25 cellular contexts compared by ENCODE assay signal in the genomic region with DNA sequence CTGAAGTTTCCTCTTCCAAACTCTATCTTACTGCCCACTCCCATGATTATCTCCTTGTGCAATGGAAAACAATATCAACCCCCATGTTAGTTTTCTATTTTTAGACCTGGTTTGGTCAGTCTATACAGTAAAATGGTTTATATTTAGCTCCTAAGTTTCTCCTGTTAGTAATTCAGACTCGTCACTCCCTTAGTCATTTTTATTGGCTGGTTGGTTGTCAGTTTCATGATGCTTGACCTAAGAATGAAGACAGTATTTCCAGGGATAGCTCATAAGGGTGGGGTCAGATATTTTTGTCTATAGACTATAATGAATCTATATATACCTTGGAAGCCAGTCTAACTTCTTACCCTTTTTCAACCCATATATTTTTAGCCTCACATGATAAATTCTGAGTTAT.
DNase-seq lines count a peak whose midpoint lies in the region; ATAC-seq and TF ChIP-seq lines count a peak whose summit lies in the region.
"Had no signal": no experiment of that assay in that cellular context is flagged by ENCODE, and none has a peak within 500 bp of the region (broad histone marks: within the 10 kb centered on the region; RNA-seq: fewer than 3 reads in every experiment).

No MANE protein-coding gene starts in this region.

- no peak for TF ChIP-seq POLR2A in prostate gland (IDR thresholded peaks at IDR 0.05)

- no peak overlapping the region for H3K9ac ChIP-seq in adipocyte (ENCODE audit: low read length)

- no peaks in the 10 kb centered on the region for H3K9me3 ChIP-seq in adipocyte (ENCODE audit: control insufficient read depth, low read length)
- no peaks in the 10 kb centered on the region for H3K9me3 ChIP-seq in prostate gland
- H3K9me3 ChIP-seq: upper lobe of right lung had no signal

- H3K27me3 ChIP-seq in adipocyte (replicated peaks; ENCODE audit: control insufficient read depth, insufficient read depth, low read length): no peaks in the 10 kb centered on the region
- H3K27me3 ChIP-seq in prostate gland (replicated peaks; ENCODE audit: insufficient read depth): no peaks in the 10 kb centered on the region
- H3K27me3 ChIP-seq: hepatocyte, upper lobe of right lung had no signal

- H3K36me3 ChIP-seq in adipocyte (ENCODE audit: control insufficient read depth, insufficient read depth, low read length, severe bottlenecking) (no peaks in the 10 kb centered on the region), prostate gland (no peaks in the 10 kb centered on the region)
- H3K36me3 ChIP-seq: upper lobe of right lung had no signal

- H3K27ac ChIP-seq in 22Rv1: peak overlapping the region; percentile 69
- no peak overlapping the region for H3K27ac ChIP-seq in prostate gland
- H3K27ac ChIP-seq: hepatocyte, skin epidermis, upper lobe of right lung had no signal

- H3K4me1 ChIP-seq in adipocyte (ENCODE audit: control insufficient read depth, insufficient read depth, low read length) (no peaks in the 10 kb centered on the region), prostate gland (replicated peaks) (no peaks in the 10 kb centered on the region)

- TF ChIP-seq CTCF in 22Rv1 (IDR thresholded peaks at IDR 0.05) (no peak), prostate gland (IDR thresholded peaks at IDR 0.05) (no peak)

- DNase-seq in HCEC 1CT (peak; percentile 55), adipocyte (ENCODE audit: low read depth) (peak; percentile 19), iris pigment epithelial cell (ENCODE audit: low read depth) (peak; percentile 40), prostate gland (ENCODE audit: low spot score) (no peak), NCI-H1417 treated with DMSO at 0.1 percent for 48 hours (lab: John Stamatoyannopoulos, UW) (no peak), NCI-H1694 (lab: John Stamatoyannopoulos, UW) (no peak)
- DNase-seq: activated CD4-positive, alpha-beta T cell treated with anti-CD3 and anti-CD28 coated beads, Interleukin-2, amount 50 U/mL, for 4 hours; activated naive CD4-positive, alpha-beta T cell; activated T-cell treated with anti-CD3 and anti-CD28 coated beads for 4 hours; anterior cingulate cortex; CD4-positive, CD25-positive, alpha-beta regulatory T cell; effector CD4-positive, alpha-beta T cell; islet precursor cell; NCI-H2081 treated with DMSO at 0.1 percent for 48 hours; NCI-H510A treated with DMSO at 0.1 percent for 48 hours; stimulated activated CD4-positive, alpha-beta T cell treated with anti-CD3 and anti-CD28 coated beads, Interleukin-2, amount 100 ng/mL, for 48 hours; stimulated activated naive CD8-positive, alpha-beta T cell treated with anti-CD3 and anti-CD28 coated beads, Interleukin-15, amount 100 ng/mL, for 72 hours; T-cell; upper lobe of right lung had no signal

- H3K4me3 ChIP-seq in adipocyte (ENCODE audit: low read length): no peak overlapping the region
- H3K4me3 ChIP-seq in prostate gland: no peak overlapping the region
- H3K4me3 ChIP-seq: hepatocyte, K562, skin epidermis, upper lobe of right lung had no signal

- ATAC-seq in GM19452 (IDR thresholded peaks at IDR 0.05; ENCODE audit: unreplicated experiment): no peak
- ATAC-seq: K562; Right ventricle myocardium inferior; stimulated activated naive CD8-positive, alpha-beta T cell treated with anti-CD3 and anti-CD28 coated beads, Interleukin-15, amount 100 ng/mL, for 72 hours; T-cell; upper lobe of right lung had no signal

- 41% methylated on average over 1 of the region's 1 CpG for WGBS in prostate gland

- intact Hi-C loops in prostate gland (cut with DNase I): loop anchor here (2.0 to 10.0 kb wide), 3 partner anchors 166 to 335 kb away; no protein-coding TSS in a partner anchor

Comparison
In these comparisons a context has a peak if more than half of its experiments do, and no peak if none do; other contexts are left out.
1. DNase-seq: peak in HCEC 1CT (single experiment), adipocyte (single experiment) and iris pigment epithelial cell (single experiment); none in prostate gland (single experiment), NCI-H1417 treated with DMSO at 0.1 percent for 48 hours (single experiment) and NCI-H1694 (single experiment).